ENCODE assay signal across 1 cellular context in the genomic region with DNA sequence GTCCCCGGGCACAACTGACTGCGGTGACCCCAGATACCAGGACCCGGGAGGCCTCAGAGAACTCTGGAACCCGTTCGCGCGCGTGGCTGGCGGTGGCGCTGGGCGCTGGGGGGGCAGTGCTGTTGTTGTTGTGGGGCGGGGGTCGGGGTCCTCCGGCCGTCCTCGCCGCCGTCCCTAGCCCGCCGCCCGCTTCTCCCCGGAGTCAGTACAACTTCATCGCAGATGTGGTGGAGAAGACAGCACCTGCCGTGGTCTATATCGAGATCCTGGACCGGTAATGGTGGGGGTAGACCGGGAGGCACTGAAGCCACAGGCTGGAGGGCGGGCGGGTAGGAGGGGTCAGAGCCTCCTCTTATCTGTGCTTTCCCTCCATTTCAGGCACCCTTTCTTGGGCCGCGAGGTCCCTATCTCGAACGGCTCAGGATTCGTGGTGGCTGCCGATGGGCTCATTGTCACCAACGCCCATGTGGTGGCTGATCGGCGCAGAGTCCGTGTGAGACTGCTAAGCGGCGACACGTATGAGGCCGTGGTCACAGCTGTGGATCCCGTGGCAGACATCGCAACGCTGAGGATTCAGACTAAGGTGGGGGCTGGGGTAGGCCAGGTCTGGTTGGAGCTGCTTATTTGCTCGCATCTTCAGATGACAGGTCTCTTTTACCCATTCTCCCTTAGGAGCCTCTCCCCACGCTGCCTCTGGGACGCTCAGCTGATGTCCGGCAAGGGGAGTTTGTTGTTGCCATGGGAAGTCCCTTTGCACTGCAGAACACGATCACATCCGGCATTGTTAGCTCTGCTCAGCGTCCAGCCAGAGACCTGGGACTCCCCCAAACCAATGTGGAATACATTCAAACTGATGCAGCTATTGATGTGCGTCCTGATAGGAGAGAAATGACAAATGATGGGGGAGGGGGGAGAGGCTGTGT.
TF ChIP-seq lines count a peak whose summit lies in the region.

No MANE protein-coding gene starts in this region.

TF ChIP-seq in K562, 482 proteins besides CTCF, POLR2A, EP300 and RAD21 (continued from another document and continues in another):
- TF ChIP-seq, protein P1, sequence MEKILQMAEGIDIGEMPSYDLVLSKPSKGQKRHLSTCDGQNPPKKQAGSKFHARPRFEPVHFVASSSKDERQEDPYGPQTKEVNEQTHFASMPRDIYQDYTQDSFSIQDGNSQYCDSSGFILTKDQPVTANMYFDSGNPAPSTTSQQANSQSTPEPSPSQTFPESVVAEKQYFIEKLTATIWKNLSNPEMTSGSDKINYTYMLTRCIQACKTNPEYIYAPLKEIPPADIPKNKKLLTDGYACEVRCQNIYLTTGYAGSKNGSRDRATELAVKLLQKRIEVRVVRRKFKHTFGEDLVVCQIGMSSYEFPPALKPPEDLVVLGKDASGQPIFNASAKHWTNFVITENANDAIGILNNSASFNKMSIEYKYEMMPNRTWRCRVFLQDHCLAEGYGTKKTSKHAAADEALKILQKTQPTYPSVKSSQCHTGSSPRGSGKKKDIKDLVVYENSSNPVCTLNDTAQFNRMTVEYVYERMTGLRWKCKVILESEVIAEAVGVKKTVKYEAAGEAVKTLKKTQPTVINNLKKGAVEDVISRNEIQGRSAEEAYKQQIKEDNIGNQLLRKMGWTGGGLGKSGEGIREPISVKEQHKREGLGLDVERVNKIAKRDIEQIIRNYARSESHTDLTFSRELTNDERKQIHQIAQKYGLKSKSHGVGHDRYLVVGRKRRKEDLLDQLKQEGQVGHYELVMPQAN (IDR thresholded peaks at IDR 0.05; ENCODE audit: borderline replicate concordance): peak; percentile 84
- TF ChIP-seq MXI1 (IDR thresholded peaks at IDR 0.05; ENCODE audit: low read depth, low read length): 0 out of 2 replicates have a peak, but pooled peaks have one; percentile 48
- TF ChIP-seq XRCC3 (IDR thresholded peaks at IDR 0.05): no peak
- no peak for TF ChIP-seq HNRNPLL (IDR thresholded peaks at IDR 0.05; ENCODE audit: low read depth, low read length, poor library complexity, severe bottlenecking)
- 0 out of 2 replicates have a peak, but pooled peaks have one; percentile 29 for TF ChIP-seq TOE1 (IDR thresholded peaks at IDR 0.05; ENCODE audit: borderline replicate concordance)
- TF ChIP-seq TOE1 (CRISPR knock-in tag; IDR thresholded peaks at IDR 0.05; ENCODE audit: borderline replicate concordance, low read depth): no peak
- TF ChIP-seq JUN (IDR thresholded peaks at IDR 0.05; ENCODE audit: borderline replicate concordance, low read depth, low read length): peak; percentile 22; the same call in 1 of the 2 replicates
- TF ChIP-seq JUN (CRISPR knock-in tag; IDR thresholded peaks at IDR 0.05; ENCODE audit: borderline replicate concordance): no peak
- TF ChIP-seq, protein P2, sequence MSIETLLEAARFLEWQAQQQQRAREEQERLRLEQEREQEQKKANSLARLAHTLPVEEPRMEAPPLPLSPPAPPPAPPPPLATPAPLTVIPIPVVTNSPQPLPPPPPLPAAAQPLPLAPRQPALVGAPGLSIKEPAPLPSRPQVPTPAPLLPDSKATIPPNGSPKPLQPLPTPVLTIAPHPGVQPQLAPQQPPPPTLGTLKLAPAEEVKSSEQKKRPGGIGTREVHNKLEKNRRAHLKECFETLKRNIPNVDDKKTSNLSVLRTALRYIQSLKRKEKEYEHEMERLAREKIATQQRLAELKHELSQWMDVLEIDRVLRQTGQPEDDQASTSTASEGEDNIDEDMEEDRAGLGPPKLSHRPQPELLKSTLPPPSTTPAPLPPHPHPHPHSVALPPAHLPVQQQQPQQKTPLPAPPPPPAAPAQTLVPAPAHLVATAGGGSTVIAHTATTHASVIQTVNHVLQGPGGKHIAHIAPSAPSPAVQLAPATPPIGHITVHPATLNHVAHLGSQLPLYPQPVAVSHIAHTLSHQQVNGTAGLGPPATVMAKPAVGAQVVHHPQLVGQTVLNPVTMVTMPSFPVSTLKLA (conservative IDR thresholded peaks at IDR 0.05): peak; percentile 73 to 90
- TF ChIP-seq CSDE1 (IDR thresholded peaks at IDR 0.05): no peak
- TF ChIP-seq ZNF408 (CRISPR knock-in tag; IDR thresholded peaks at IDR 0.05; ENCODE audit: low read depth): no peak
- TF ChIP-seq JUNB (CRISPR knock-in tag; conservative IDR thresholded peaks at IDR 0.05): no peak
- TF ChIP-seq, protein P3, sequence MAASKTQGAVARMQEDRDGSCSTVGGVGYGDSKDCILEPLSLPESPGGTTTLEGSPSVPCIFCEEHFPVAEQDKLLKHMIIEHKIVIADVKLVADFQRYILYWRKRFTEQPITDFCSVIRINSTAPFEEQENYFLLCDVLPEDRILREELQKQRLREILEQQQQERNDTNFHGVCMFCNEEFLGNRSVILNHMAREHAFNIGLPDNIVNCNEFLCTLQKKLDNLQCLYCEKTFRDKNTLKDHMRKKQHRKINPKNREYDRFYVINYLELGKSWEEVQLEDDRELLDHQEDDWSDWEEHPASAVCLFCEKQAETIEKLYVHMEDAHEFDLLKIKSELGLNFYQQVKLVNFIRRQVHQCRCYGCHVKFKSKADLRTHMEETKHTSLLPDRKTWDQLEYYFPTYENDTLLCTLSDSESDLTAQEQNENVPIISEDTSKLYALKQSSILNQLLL (CRISPR knock-in tag; IDR thresholded peaks at IDR 0.05; ENCODE audit: borderline replicate concordance): no peak
- TF ChIP-seq ZNF766 (CRISPR knock-in tag; conservative IDR thresholded peaks at IDR 0.05): no peak
- TF ChIP-seq KLF1 (tag; IDR thresholded peaks at IDR 0.05): peak; percentile 19; the same call in 1 of the 2 replicates
- TF ChIP-seq TARDBP (IDR thresholded peaks at IDR 0.05): 0 out of 2 replicates have a peak, but pooled peaks have one; percentile 40
- no peak for TF ChIP-seq FOXJ2 (tag; IDR thresholded peaks at IDR 0.05)
- TF ChIP-seq, protein P4, sequence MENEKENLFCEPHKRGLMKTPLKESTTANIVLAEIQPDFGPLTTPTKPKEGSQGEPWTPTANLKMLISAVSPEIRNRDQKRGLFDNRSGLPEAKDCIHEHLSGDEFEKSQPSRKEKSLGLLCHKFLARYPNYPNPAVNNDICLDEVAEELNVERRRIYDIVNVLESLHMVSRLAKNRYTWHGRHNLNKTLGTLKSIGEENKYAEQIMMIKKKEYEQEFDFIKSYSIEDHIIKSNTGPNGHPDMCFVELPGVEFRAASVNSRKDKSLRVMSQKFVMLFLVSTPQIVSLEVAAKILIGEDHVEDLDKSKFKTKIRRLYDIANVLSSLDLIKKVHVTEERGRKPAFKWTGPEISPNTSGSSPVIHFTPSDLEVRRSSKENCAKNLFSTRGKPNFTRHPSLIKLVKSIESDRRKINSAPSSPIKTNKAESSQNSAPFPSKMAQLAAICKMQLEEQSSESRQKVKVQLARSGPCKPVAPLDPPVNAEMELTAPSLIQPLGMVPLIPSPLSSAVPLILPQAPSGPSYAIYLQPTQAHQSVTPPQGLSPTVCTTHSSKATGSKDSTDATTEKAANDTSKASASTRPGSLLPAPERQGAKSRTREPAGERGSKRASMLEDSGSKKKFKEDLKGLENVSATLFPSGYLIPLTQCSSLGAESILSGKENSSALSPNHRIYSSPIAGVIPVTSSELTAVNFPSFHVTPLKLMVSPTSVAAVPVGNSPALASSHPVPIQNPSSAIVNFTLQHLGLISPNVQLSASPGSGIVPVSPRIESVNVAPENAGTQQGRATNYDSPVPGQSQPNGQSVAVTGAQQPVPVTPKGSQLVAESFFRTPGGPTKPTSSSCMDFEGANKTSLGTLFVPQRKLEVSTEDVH (IDR thresholded peaks at IDR 0.05; ENCODE audit: low read depth, partially characterized antibody): peak; percentile 45
- no peak for TF ChIP-seq CHCHD3 (CRISPR knock-in tag; IDR thresholded peaks at IDR 0.05)
- TF ChIP-seq ARNT (IDR thresholded peaks at IDR 0.05): peak in 1 of 2 experiments; percentile 65; a peak in 1 of 4 replicates
- peak; percentile 69 for TF ChIP-seq CTBP1 (IDR thresholded peaks at IDR 0.05; ENCODE audit: borderline replicate concordance)
- TF ChIP-seq, protein P5, sequence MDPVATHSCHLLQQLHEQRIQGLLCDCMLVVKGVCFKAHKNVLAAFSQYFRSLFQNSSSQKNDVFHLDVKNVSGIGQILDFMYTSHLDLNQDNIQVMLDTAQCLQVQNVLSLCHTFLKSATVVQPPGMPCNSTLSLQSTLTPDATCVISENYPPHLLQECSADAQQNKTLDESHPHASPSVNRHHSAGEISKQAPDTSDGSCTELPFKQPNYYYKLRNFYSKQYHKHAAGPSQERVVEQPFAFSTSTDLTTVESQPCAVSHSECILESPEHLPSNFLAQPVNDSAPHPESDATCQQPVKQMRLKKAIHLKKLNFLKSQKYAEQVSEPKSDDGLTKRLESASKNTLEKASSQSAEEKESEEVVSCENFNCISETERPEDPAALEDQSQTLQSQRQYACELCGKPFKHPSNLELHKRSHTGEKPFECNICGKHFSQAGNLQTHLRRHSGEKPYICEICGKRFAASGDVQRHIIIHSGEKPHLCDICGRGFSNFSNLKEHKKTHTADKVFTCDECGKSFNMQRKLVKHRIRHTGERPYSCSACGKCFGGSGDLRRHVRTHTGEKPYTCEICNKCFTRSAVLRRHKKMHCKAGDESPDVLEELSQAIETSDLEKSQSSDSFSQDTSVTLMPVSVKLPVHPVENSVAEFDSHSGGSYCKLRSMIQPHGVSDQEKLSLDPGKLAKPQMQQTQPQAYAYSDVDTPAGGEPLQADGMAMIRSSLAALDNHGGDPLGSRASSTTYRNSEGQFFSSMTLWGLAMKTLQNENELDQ (CRISPR knock-in tag; IDR thresholded peaks at IDR 0.05; ENCODE audit: borderline replicate concordance): no peak
- TF ChIP-seq, protein P6, sequence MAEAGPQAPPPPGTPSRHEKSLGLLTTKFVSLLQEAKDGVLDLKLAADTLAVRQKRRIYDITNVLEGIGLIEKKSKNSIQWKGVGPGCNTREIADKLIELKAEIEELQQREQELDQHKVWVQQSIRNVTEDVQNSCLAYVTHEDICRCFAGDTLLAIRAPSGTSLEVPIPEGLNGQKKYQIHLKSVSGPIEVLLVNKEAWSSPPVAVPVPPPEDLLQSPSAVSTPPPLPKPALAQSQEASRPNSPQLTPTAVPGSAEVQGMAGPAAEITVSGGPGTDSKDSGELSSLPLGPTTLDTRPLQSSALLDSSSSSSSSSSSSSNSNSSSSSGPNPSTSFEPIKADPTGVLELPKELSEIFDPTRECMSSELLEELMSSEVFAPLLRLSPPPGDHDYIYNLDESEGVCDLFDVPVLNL (CRISPR knock-in tag; IDR thresholded peaks at IDR 0.05; ENCODE audit: low read depth): peak; percentile 65; the same call in 1 of the 2 replicates
- TF ChIP-seq ATF1 (CRISPR knock-in tag; IDR thresholded peaks at IDR 0.05): no peak
- peak; percentile 61 for TF ChIP-seq ATF1 (tag; IDR thresholded peaks at IDR 0.05)
- TF ChIP-seq, protein P7, sequence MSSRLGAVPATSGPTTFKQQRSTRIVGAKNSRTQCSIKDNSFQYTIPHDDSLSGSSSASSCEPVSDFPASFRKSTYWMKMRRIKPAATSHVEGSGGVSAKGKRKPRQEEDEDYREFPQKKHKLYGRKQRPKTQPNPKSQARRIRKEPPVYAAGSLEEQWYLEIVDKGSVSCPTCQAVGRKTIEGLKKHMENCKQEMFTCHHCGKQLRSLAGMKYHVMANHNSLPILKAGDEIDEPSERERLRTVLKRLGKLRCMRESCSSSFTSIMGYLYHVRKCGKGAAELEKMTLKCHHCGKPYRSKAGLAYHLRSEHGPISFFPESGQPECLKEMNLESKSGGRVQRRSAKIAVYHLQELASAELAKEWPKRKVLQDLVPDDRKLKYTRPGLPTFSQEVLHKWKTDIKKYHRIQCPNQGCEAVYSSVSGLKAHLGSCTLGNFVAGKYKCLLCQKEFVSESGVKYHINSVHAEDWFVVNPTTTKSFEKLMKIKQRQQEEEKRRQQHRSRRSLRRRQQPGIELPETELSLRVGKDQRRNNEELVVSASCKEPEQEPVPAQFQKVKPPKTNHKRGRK (tag; IDR thresholded peaks at IDR 0.05): no peak
- TF ChIP-seq NUFIP1 (IDR thresholded peaks at IDR 0.05; ENCODE audit: partially characterized antibody): no peak
- TF ChIP-seq ZNF583 (CRISPR knock-in tag; IDR thresholded peaks at IDR 0.05): no peak; the same call in 1 of the 2 replicates
- no peak for TF ChIP-seq ZNF354B (CRISPR knock-in tag; IDR thresholded peaks at IDR 0.05)
- peak; percentile 79; the same call in 1 of the 2 replicates for TF ChIP-seq STAT5A (IDR thresholded peaks at IDR 0.05; ENCODE audit: borderline replicate concordance, low read length)
- no peak for TF ChIP-seq NRF1 (conservative IDR thresholded peaks at IDR 0.05 in 1 of 2, IDR thresholded peaks at IDR 0.05 in 1 of 2)
- TF ChIP-seq ERF (CRISPR knock-in tag; IDR thresholded peaks at IDR 0.05): no peak
- no peak for TF ChIP-seq SMAD3 (CRISPR knock-in tag; conservative IDR thresholded peaks at IDR 0.05)
- peak; percentile 79 for TF ChIP-seq E2F3 (CRISPR knock-in tag; IDR thresholded peaks at IDR 0.05)
- no peak for TF ChIP-seq EZH2 (IDR thresholded peaks at IDR 0.05; ENCODE audit: borderline replicate concordance, low read depth, low read length)
- TF ChIP-seq ZNF140 (CRISPR knock-in tag; IDR thresholded peaks at IDR 0.05): no peak
- TF ChIP-seq, protein P8, sequence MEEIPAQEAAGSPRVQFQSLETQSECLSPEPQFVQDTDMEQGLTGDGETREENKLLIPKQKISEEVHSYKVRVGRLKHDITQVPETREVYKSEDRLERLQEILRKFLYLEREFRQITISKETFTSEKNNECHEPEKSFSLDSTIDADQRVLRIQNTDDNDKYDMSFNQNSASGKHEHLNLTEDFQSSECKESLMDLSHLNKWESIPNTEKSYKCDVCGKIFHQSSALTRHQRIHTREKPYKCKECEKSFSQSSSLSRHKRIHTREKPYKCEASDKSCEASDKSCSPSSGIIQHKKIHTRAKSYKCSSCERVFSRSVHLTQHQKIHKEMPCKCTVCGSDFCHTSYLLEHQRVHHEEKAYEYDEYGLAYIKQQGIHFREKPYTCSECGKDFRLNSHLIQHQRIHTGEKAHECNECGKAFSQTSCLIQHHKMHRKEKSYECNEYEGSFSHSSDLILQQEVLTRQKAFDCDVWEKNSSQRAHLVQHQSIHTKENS (CRISPR knock-in tag; IDR thresholded peaks at IDR 0.05): no peak
- TF ChIP-seq MIER1 (IDR thresholded peaks at IDR 0.05; ENCODE audit: low read depth): peak; percentile 58; the same call in 1 of the 2 replicates
- peak; percentile 41; the same call in 1 of the 2 replicates for TF ChIP-seq CC2D1A (IDR thresholded peaks at IDR 0.05)
- no peak for TF ChIP-seq SREBF2 (CRISPR knock-in tag; IDR thresholded peaks at IDR 0.05)
- peak; percentile 71; the same call in 1 of the 2 replicates for TF ChIP-seq LEF1 (IDR thresholded peaks at IDR 0.05)
- TF ChIP-seq ILF3 (IDR thresholded peaks at IDR 0.05; ENCODE audit: borderline replicate concordance): no peak
- peak; percentile 80 for TF ChIP-seq DPF2 (IDR thresholded peaks at IDR 0.05)
- TF ChIP-seq KDM1A (IDR thresholded peaks at IDR 0.05): 0 out of 4 replicates have a peak, but pooled peaks of 1 of the 2 experiments have one; percentile 60
- TF ChIP-seq IRF2 (CRISPR knock-in tag; IDR thresholded peaks at IDR 0.05): no peak
- peak; percentile 90 for TF ChIP-seq GATA2 (CRISPR knock-in tag; IDR thresholded peaks at IDR 0.05)
- TF ChIP-seq NFIX (CRISPR knock-in tag; IDR thresholded peaks at IDR 0.05; ENCODE audit: low read depth): no peak
- TF ChIP-seq TEAD4 (IDR thresholded peaks at IDR 0.05; ENCODE audit: low read length): peak; percentile 85
- no peak for TF ChIP-seq TEAD4 (CRISPR knock-in tag; IDR thresholded peaks at IDR 0.05; ENCODE audit: borderline replicate concordance)
